ENCODE assay signal across 8 cellular contexts in the genomic region with DNA sequence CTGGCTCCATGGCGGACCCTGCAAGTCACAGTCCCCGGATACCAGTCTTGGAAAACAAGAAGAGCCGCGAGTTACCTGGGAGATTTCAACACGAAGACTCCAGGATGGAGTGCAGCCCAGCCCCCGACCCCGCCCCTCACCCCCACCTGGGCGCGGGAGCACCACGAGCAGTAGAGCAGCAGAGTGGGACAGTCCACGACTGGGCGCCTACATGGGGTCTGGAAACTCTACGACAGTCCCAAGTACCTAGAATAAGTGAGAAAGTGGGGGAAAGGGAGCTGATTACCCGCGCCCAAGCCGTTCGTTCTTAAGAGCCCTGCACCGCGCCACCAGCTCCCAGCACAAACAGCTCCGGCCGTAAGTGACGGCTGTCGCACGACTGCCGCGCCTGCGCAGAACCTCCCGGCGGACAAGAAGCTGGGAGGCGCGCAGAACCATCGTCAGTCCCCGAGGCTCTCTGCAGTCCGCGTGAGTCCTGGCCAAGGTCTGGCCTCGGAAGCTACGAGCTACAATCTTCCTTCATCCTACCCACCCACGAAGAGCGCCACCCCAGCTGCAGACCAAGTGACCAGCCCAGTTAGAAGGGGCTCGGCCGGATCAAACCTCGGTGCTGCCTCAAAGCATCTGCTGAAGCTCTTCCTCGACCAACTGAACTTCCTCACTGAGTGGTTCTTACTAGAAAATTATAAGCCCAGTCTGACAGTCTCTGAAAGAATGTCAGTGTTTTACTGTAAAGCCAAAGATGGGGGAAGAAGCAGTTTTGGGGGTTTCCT. TPM values are rescaled to one million over a fixed set of nuclear protein-coding genes. Genes with fewer than 3 reads are reported as not detected.
DNase-seq lines count a peak whose midpoint lies in the region; ATAC-seq and TF ChIP-seq lines count a peak whose summit lies in the region.

A gene (minus strand): TSS at position 359 of the 773 bp plus-strand sequence. CDS start 349 bp downstream, at position 10.

- intact Hi-C loops in breast epithelium (cut with DNase I; ENCODE audit: low total_unique reads): no loop called here

- peak; percentile 96 for DNase-seq in AG08395 (ENCODE audit: low spot score)
- peak; percentile 92 for DNase-seq in NCI-H2227 treated with DMSO at 0.1 percent for 48 hours (lab: John Stamatoyannopoulos, UW)
- peak; percentile 97 for DNase-seq in WERI-Rb-1
- DNase-seq in breast epithelium (ENCODE audit: low spot score in 2 of 2): peak; percentile 83 to 88

- H3K9me3 ChIP-seq in WERI-Rb-1 (ENCODE audit: severe bottlenecking) (no peaks in the 10 kb centered on the region), breast epithelium (no peaks in the 10 kb centered on the region), iPS-20b (ENCODE audit: insufficient read depth, low read depth, low read length) (no peaks in the 10 kb centered on the region)

- H3K4me1 ChIP-seq in breast epithelium (peaks cover 0 to 4% of the 10 kb centered on the region in 2 donors), iPS-20b (ENCODE audit: insufficient read depth, low read length) (no peaks in the 10 kb centered on the region)

- peaks cover 25% of the 10 kb centered on the region for H3K36me3 ChIP-seq in WERI-Rb-1
- H3K36me3 ChIP-seq in breast epithelium: no peaks in the 10 kb centered on the region
- H3K36me3 ChIP-seq in iPS-20b (ENCODE audit: insufficient read depth, low read depth, low read length): peaks cover 17% of the 10 kb centered on the region; the same call in 1 of the 2 replicates

- ATAC-seq in GM18909 (IDR thresholded peaks at IDR 0.05; ENCODE audit: poor library complexity, unreplicated experiment) (peak; percentile 91), HG03159 (IDR thresholded peaks at IDR 0.05; ENCODE audit: unreplicated experiment) (peak; percentile 85)

- no peaks in the 10 kb centered on the region for H3K27me3 ChIP-seq in WERI-Rb-1 (ENCODE audit: insufficient read depth, low read depth, severe bottlenecking)
- H3K27me3 ChIP-seq in breast epithelium: no peaks in the 10 kb centered on the region
- H3K27me3 ChIP-seq in iPS-20b (ENCODE audit: insufficient read depth, low read length): no peaks in the 10 kb centered on the region

- H3K27ac ChIP-seq in WERI-Rb-1 (peak within 1 kb of the TSS; percentile 79), breast epithelium (peak within 1 kb of the TSS; percentile 70 to 78), iPS-20b (ENCODE audit: low read length) (peak within 1 kb of the TSS; percentile 44), skin epidermis (peak within 1 kb of the TSS; percentile 18 to 94 (median 84))

- TF ChIP-seq POLR2A in breast epithelium (IDR thresholded peaks at IDR 0.05): peak; percentile 85

- H3K9ac ChIP-seq in iPS-20b (ENCODE audit: low read depth, low read length): peak within 1 kb of the TSS; percentile 98

- peak; percentile 21; the same call in 1 of the 2 replicates for TF ChIP-seq CTCF in WERI-Rb-1 (IDR thresholded peaks at IDR 0.05; ENCODE audit: low read depth, low read length)
- no peak for TF ChIP-seq CTCF in breast epithelium (IDR thresholded peaks at IDR 0.05)

- H3K4me3 ChIP-seq in WERI-Rb-1 (ENCODE audit: low read depth, low read length) (peak within 1 kb of the TSS; percentile 69), breast epithelium (peak within 1 kb of the TSS; percentile 71 to 80 (median 76)), iPS-20b (ENCODE audit: low read length) (peak within 1 kb of the TSS; percentile 90), skin epidermis (peak within 1 kb of the TSS; percentile 83 to 96 (median 91))

RNA-seq across cellular contexts. Expression of the gene that starts here (rescaled TPM):
- total RNA-seq in breast epithelium: 10 to 100 TPM; 44.8 to 64.2 (median 63.9) TPM

Comparison
In these comparisons a context has a peak if more than half of its experiments do, and no peak if none do; other contexts are left out.
1. Peak in every context shown above with its lines: DNase-seq, ATAC-seq, H3K4me3 ChIP-seq and H3K27ac ChIP-seq.